In genomic region chrX:40434947-40435346, GRCh38 we compare ENCODE assay signal across 9 cellular contexts.
DNase-seq lines count a peak whose midpoint lies in the region; ATAC-seq lines count a peak whose summit lies in the region.
"Had no signal": no experiment of that assay in that cellular context is flagged by ENCODE, and none has a peak within 500 bp of the region (broad histone marks: within the 10 kb centered on the region; RNA-seq: fewer than 3 reads in every experiment).

No MANE protein-coding gene starts in this region.

- POLR2A ChIA-PET in activated CD4-positive, alpha-beta T cell treated with anti-CD3 and anti-CD28 coated beads, Interleukin-2, amount 10 ng/mL, durations not matched to agents 7 days and 5 days (lab: Charles Lee) = no interaction called here

- no peak overlapping the region for H3K4me3 Mint-ChIP-seq in activated CD4-positive, alpha-beta T cell treated with anti-CD3 and anti-CD28 coated beads, Interleukin-2, amount 10 ng/mL, durations not matched to agents 7 days and 5 days
- H3K4me3 Mint-ChIP-seq: activated T-helper 17 cell treated with anti-CD3 and anti-CD28 coated beads, Interleukin-2, amount 50 U/mL, for 72 hours had no signal

- H3K4me3 ChIP-seq in trophoblast cell (ENCODE audit: low read depth, low read length) = no peak overlapping the region

- no peak overlapping the region for H4K91ac ChIP-seq in trophoblast cell (ENCODE audit: low read depth, low read length)

- H3K9ac ChIP-seq in trophoblast cell (ENCODE audit: low read length) = no peak overlapping the region

- H2BK12ac ChIP-seq in trophoblast cell (ENCODE audit: low read length) = no peak overlapping the region

- peaks cover 4% of the 10 kb centered on the region for H3K9me3 Mint-ChIP-seq in activated CD4-positive, alpha-beta T cell treated with anti-CD3 and anti-CD28 coated beads, Interleukin-2, amount 10 ng/mL, durations not matched to agents 7 days and 5 days

- H3K4me2 ChIP-seq in trophoblast cell (ENCODE audit: low read length) = no peak overlapping the region

- peaks cover 2 to 6% of the 10 kb centered on the region in 2 experiments for H3K4me1 ChIP-seq in trophoblast cell (ENCODE audit: control insufficient read depth in 1 of 2, insufficient read depth in 2 of 2, low read length in 2 of 2)

- H2BK120ac ChIP-seq in trophoblast cell (ENCODE audit: insufficient read depth, low read length, poor library complexity) = no peak overlapping the region

- no peaks in the 10 kb centered on the region for H3K79me1 ChIP-seq in trophoblast cell (ENCODE audit: low read length)

- no peaks in the 10 kb centered on the region for H3K36me3 Mint-ChIP-seq in activated CD4-positive, alpha-beta T cell treated with anti-CD3 and anti-CD28 coated beads, Interleukin-2, amount 10 ng/mL, durations not matched to agents 7 days and 5 days (ENCODE audit: low read depth)

- no peaks in the 10 kb centered on the region for H3K27me3 ChIP-seq in trophoblast cell (ENCODE audit: insufficient read depth, low read length)

- no peaks in the 10 kb centered on the region for H3K27me3 Mint-ChIP-seq in activated CD4-positive, alpha-beta T cell treated with anti-CD3 and anti-CD28 coated beads, Interleukin-2, amount 10 ng/mL, durations not matched to agents 7 days and 5 days
- H3K27me3 Mint-ChIP-seq: activated T-helper 17 cell treated with anti-CD3 and anti-CD28 coated beads, Interleukin-2, amount 50 U/mL, for 72 hours had no signal

- CTCF ChIA-PET in activated CD4-positive, alpha-beta T cell treated with anti-CD3 and anti-CD28 coated beads, Interleukin-2, amount 10 ng/mL, durations not matched to agents 7 days and 5 days (lab: Charles Lee) = interaction anchor here (0.6 kb wide), 2 partner anchors 205 to 692 kb away, joined by 3 to 4 read pairs; no protein-coding TSS in a partner anchor

- DNase-seq in Daoy (ENCODE audit: low read depth) (peak; percentile 8), NCI-H774 (lab: John Stamatoyannopoulos, UW) (peak; percentile 44), fibroblast of peridontal ligament (ENCODE audit: extremely low read depth) (peak; percentile 24), nucleus accumbens (lab: John Stamatoyannopoulos, UW) (peak in 52 of 56 donors; percentile 1 to 60 (median 28)), trophoblast cell (no peak)
- no peak for DNase-seq in activated CD4-positive, alpha-beta T cell treated with anti-CD3 and anti-CD28 coated beads, Interleukin-2, amount 10 ng/mL, durations not matched to agents 7 days and 5 days

- H3K9me3 ChIP-seq in trophoblast cell (ENCODE audit: insufficient read depth, low read depth, low read length) = peaks cover 2% of the 10 kb centered on the region

- no peak overlapping the region for H3K23ac ChIP-seq in trophoblast cell (ENCODE audit: low read length)

- no peak overlapping the region for H4K12ac ChIP-seq in trophoblast cell (ENCODE audit: low read depth, low read length)

- no peak overlapping the region for H3K18ac ChIP-seq in trophoblast cell (ENCODE audit: low read length)

- H3K36me3 ChIP-seq in trophoblast cell (ENCODE audit: control insufficient read depth in 1 of 2, insufficient read depth in 2 of 2, low read length in 2 of 2) = no peaks in the 10 kb centered on the region

- ATAC-seq in HG03432 (IDR thresholded peaks at IDR 0.05; ENCODE audit: unreplicated experiment) (no peak), GM18858 (IDR thresholded peaks at IDR 0.05; ENCODE audit: unreplicated experiment) (no peak)
- ATAC-seq: activated T-helper 17 cell treated with anti-CD3 and anti-CD28 coated beads, Interleukin-2, amount 50 U/mL, for 72 hours had no signal

- H2BK5ac ChIP-seq in trophoblast cell (ENCODE audit: low read depth, low read length, poor library complexity) = no peak overlapping the region

- no peak overlapping the region for H2AK5ac ChIP-seq in trophoblast cell (ENCODE audit: low read length)

- H3K27ac ChIP-seq in trophoblast cell (ENCODE audit: low read depth, low read length) = no peak overlapping the region

- WGBS in trophoblast cell (ENCODE audit: extremely low coverage, insufficient coverage, insufficient read length) = no CpG with 5 or more reads among the region's 14 CpGs

- H3K14ac ChIP-seq in trophoblast cell (ENCODE audit: low read length) = no peak overlapping the region

- no peaks in the 10 kb centered on the region for H3K79me2 ChIP-seq in trophoblast cell (ENCODE audit: control insufficient read depth, insufficient read depth, low read length, poor library complexity)

- no peak overlapping the region for H3K27ac Mint-ChIP-seq in activated CD4-positive, alpha-beta T cell treated with anti-CD3 and anti-CD28 coated beads, Interleukin-2, amount 10 ng/mL, durations not matched to agents 7 days and 5 days
- H3K27ac Mint-ChIP-seq: activated T-helper 17 cell treated with anti-CD3 and anti-CD28 coated beads, Interleukin-2, amount 50 U/mL, for 72 hours had no signal

- H3K4me1 Mint-ChIP-seq in activated CD4-positive, alpha-beta T cell treated with anti-CD3 and anti-CD28 coated beads, Interleukin-2, amount 10 ng/mL, durations not matched to agents 7 days and 5 days = peaks cover 7% of the 10 kb centered on the region
- H3K4me1 Mint-ChIP-seq: activated T-helper 17 cell treated with anti-CD3 and anti-CD28 coated beads, Interleukin-2, amount 50 U/mL, for 72 hours had no signal

- no peak overlapping the region for H2AFZ ChIP-seq in trophoblast cell (ENCODE audit: insufficient read depth, low read length, poor library complexity)

- H3K4ac ChIP-seq in trophoblast cell (ENCODE audit: low read depth, low read length) = no peak overlapping the region

- no peak overlapping the region for H4K8ac ChIP-seq in trophoblast cell (ENCODE audit: low read depth, low read length)

Comparison
In these comparisons a context has a peak if more than half of its experiments do, and no peak if none do; other contexts are left out.
1. DNase-seq: peak in Daoy (single experiment), NCI-H774 (single experiment), fibroblast of peridontal ligament (single experiment) and nucleus accumbens (52 of 56); none in activated CD4-positive, alpha-beta T cell treated with anti-CD3 and anti-CD28 coated beads, Interleukin-2, amount 10 ng/mL, durations not matched to agents 7 days and 5 days (single experiment) and trophoblast cell (0 of 2).